Comparison of ENCODE assay signal across 19 cellular contexts in the genomic region with DNA sequence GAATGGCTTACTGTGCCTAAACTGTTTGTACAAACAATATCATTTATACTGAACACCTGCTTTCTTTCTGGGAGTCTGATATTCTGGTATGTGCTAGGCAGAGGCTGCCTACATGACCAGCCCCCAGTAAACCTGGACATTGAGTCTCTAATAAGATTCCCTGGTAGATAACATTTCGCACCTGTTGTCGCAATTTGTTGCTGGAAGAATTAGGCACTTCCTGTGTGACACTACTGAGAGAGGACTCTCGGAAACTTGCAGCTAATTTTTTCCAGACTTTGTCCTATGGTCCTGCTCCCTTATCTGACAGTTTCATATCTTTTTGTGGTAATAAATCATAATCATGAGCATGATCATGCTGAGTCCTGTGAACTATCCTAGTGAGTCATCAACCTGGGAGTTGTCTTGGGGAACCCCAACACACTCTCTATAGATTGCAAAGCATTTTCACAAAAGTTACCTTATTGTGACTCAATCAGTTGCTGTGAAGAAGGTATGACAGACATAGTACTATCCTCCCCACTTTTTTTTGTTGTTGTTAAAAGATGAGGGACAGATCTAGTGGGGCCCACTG.
DNase-seq lines count a peak whose midpoint lies in the region; ATAC-seq and TF ChIP-seq lines count a peak whose summit lies in the region.
"Had no signal": no experiment of that assay in that cellular context is flagged by ENCODE, and none has a peak within 500 bp of the region (broad histone marks: within the 10 kb centered on the region; RNA-seq: fewer than 3 reads in every experiment).

No MANE protein-coding gene starts in this region.

- no peak overlapping the region for H2AFZ ChIP-seq in neural cell (ENCODE audit: low read depth, low read length)

- no peaks in the 10 kb centered on the region for H3K27me3 ChIP-seq in A673 (replicated peaks; ENCODE audit: insufficient read depth, low read depth, low read length, poor library complexity)
- H3K27me3 ChIP-seq in neural cell (ENCODE audit: insufficient read depth, low read depth, low read length) = no peaks in the 10 kb centered on the region
- peaks cover 24% of the 10 kb centered on the region for H3K27me3 ChIP-seq in endodermal cell (ENCODE audit: control insufficient read depth, insufficient read depth, low read length, poor library complexity, severe bottlenecking)
- H3K27me3 ChIP-seq: pancreas had no signal

- H3K79me2 ChIP-seq in neural cell (replicated peaks; ENCODE audit: insufficient read depth, low read length) = peaks cover 8% of the 10 kb centered on the region

- H3K9me3 Mint-ChIP-seq in activated naive CD8-positive, alpha-beta T cell treated with anti-CD3 and anti-CD28 coated beads for 36 hours = no peaks in the 10 kb centered on the region
- H3K9me3 Mint-ChIP-seq in endodermal cell = no peaks in the 10 kb centered on the region
- H3K9me3 Mint-ChIP-seq in activated CD4-positive, alpha-beta memory T cell treated with anti-CD3 and anti-CD28 coated beads for 36 hours = no peaks in the 10 kb centered on the region
- H3K9me3 Mint-ChIP-seq: activated T-helper 1 cell treated with anti-CD3 and anti-CD28 coated beads, Interleukin-12 subunit alpha, Interleukin-12 subunit beta, Interleukin-2, Interleukin-4 antibody, amounts not matched to agents 30 ng/mL and 10 ng/mL and 1 ng/mL, durations not matched to agents 14 hours and 24 hours and 36 hours; natural killer cell; WTC11 had no signal

- H3K4me1 ChIP-seq in A673 (ENCODE audit: insufficient read depth, low read length, poor library complexity, severe bottlenecking) (peaks cover 76% of the 10 kb centered on the region), endodermal cell (ENCODE audit: control insufficient read depth, insufficient read depth, low read length) (peaks cover 6% of the 10 kb centered on the region)
- H3K4me1 ChIP-seq: pancreas had no signal

- POLR2A ChIA-PET in A673 (lab: Charles Lee; ENCODE audit: low non-redundant PET) = no interaction called here
- POLR2A ChIA-PET in activated CD4-positive, alpha-beta memory T cell treated with anti-CD3 and anti-CD28 coated beads for 36 hours (lab: Charles Lee) = no interaction called here

- H3K4me1 Mint-ChIP-seq in activated naive CD8-positive, alpha-beta T cell treated with anti-CD3 and anti-CD28 coated beads for 36 hours = peaks cover 3% of the 10 kb centered on the region
- H3K4me1 Mint-ChIP-seq in endodermal cell = peaks cover 25% of the 10 kb centered on the region
- no peaks in the 10 kb centered on the region for H3K4me1 Mint-ChIP-seq in activated CD4-positive, alpha-beta memory T cell treated with anti-CD3 and anti-CD28 coated beads for 36 hours (ENCODE audit: low read depth)
- H3K4me1 Mint-ChIP-seq: CD4-positive, alpha-beta memory T cell; natural killer cell had no signal

- H3K4me3 ChIP-seq in A673 (ENCODE audit: low read depth, low read length, poor library complexity, severe bottlenecking) (no peak overlapping the region), neural cell (ENCODE audit: low read length) (no peak overlapping the region), endodermal cell (ENCODE audit: low read length) (no peak overlapping the region)
- H3K4me3 ChIP-seq: pancreas had no signal

- CTCF ChIA-PET in A673 (lab: Charles Lee) = no interaction called here
- CTCF ChIA-PET in activated CD4-positive, alpha-beta memory T cell treated with anti-CD3 and anti-CD28 coated beads for 36 hours (lab: Charles Lee) = no interaction called here

- TF ChIP-seq CTCF in A673 (conservative IDR thresholded peaks at IDR 0.05; ENCODE audit: low read depth, low read length) = no peak
- TF ChIP-seq CTCF in neural cell (IDR thresholded peaks at IDR 0.05; ENCODE audit: poor library complexity, severe bottlenecking) = no peak
- TF ChIP-seq CTCF in endodermal cell (conservative IDR thresholded peaks at IDR 0.05) = no peak

- H3K36me3 Mint-ChIP-seq in activated naive CD8-positive, alpha-beta T cell treated with anti-CD3 and anti-CD28 coated beads for 36 hours = no peaks in the 10 kb centered on the region
- H3K36me3 Mint-ChIP-seq in endodermal cell (ENCODE audit: low read depth) = no peaks in the 10 kb centered on the region
- H3K36me3 Mint-ChIP-seq in activated CD4-positive, alpha-beta memory T cell treated with anti-CD3 and anti-CD28 coated beads for 36 hours = no peaks in the 10 kb centered on the region
- H3K36me3 Mint-ChIP-seq: CD4-positive, alpha-beta memory T cell; natural killer cell; WTC11 had no signal

- H3K4me3 Mint-ChIP-seq in activated naive CD8-positive, alpha-beta T cell treated with anti-CD3 and anti-CD28 coated beads for 36 hours = no peak overlapping the region
- no peak overlapping the region for H3K4me3 Mint-ChIP-seq in endodermal cell
- no peak overlapping the region for H3K4me3 Mint-ChIP-seq in activated CD4-positive, alpha-beta memory T cell treated with anti-CD3 and anti-CD28 coated beads for 36 hours
- H3K4me3 Mint-ChIP-seq: activated T-helper 1 cell treated with anti-CD3 and anti-CD28 coated beads, Interleukin-12 subunit alpha, Interleukin-12 subunit beta, Interleukin-2, Interleukin-4 antibody, amounts not matched to agents 30 ng/mL and 10 ng/mL and 1 ng/mL, durations not matched to agents 14 hours and 24 hours and 36 hours; CD4-positive, alpha-beta memory T cell; natural killer cell; WTC11 had no signal

- TF ChIP-seq RAD21 in neural cell (conservative IDR thresholded peaks at IDR 0.05) = no peak

- H3F3A ChIP-seq in neural cell (ENCODE audit: insufficient read depth, low read length, poor library complexity, severe bottlenecking) = peaks cover 3% of the 10 kb centered on the region

- peak; percentile 95 for ATAC-seq in GM18868 (IDR thresholded peaks at IDR 0.05; ENCODE audit: unreplicated experiment)
- ATAC-seq: left colon, natural killer cell, pancreas, right cardiac atrium, WTC11 had no signal

- H3K27me3 Mint-ChIP-seq in activated naive CD8-positive, alpha-beta T cell treated with anti-CD3 and anti-CD28 coated beads for 36 hours = no peaks in the 10 kb centered on the region
- H3K27me3 Mint-ChIP-seq in endodermal cell (ENCODE audit: insufficient read depth) = peaks cover 6% of the 10 kb centered on the region
- H3K27me3 Mint-ChIP-seq in activated CD4-positive, alpha-beta memory T cell treated with anti-CD3 and anti-CD28 coated beads for 36 hours = no peaks in the 10 kb centered on the region

- no peaks in the 10 kb centered on the region for H3K9me2 ChIP-seq in neural cell (ENCODE audit: insufficient read depth, low read length)

- no peaks in the 10 kb centered on the region for H4K20me1 ChIP-seq in neural cell (ENCODE audit: insufficient read depth)

- H3K4me2 ChIP-seq in neural cell (ENCODE audit: low read length) = no peak overlapping the region

- H3K36me3 ChIP-seq in A673 (ENCODE audit: insufficient read depth, low read length, poor library complexity, severe bottlenecking) (peaks cover 37% of the 10 kb centered on the region), neural cell (ENCODE audit: insufficient read depth, low read length) (peaks cover 3% of the 10 kb centered on the region), endodermal cell (ENCODE audit: control insufficient read depth, insufficient read depth, low read length) (no peaks in the 10 kb centered on the region)
- H3K36me3 ChIP-seq: pancreas had no signal

- DNase-seq in A673 (ENCODE audit: low spot score) = no peak
- DNase-seq in activated naive CD8-positive, alpha-beta T cell treated with anti-CD3 and anti-CD28 coated beads for 36 hours = peak; percentile 0
- no peak for DNase-seq in NCI-H1417 treated with DMSO at 0.1 percent for 48 hours (lab: John Stamatoyannopoulos, UW)
- no peak for DNase-seq in endodermal cell
- no peak for DNase-seq in activated CD4-positive, alpha-beta memory T cell treated with anti-CD3 and anti-CD28 coated beads for 36 hours
- DNase-seq: CD4-positive, alpha-beta memory T cell; GDM1; Kasumi-1; left colon; natural killer cell; NCI-H187; NCI-H748 treated with DMSO at 0.1 percent for 48 hours; pancreas; right cardiac atrium; T1000 had no signal

- no peaks in the 10 kb centered on the region for H3K9me3 ChIP-seq in A673 (ENCODE audit: low read depth, low read length, poor library complexity, severe bottlenecking)
- H3K9me3 ChIP-seq in neural cell (ENCODE audit: low read length) = no peaks in the 10 kb centered on the region
- no peaks in the 10 kb centered on the region for H3K9me3 ChIP-seq in endodermal cell (ENCODE audit: control insufficient read depth, low read length)
- H3K9me3 ChIP-seq: pancreas had no signal

- H3K27ac ChIP-seq in A673 (ENCODE audit: low read depth, low read length, poor library complexity, severe bottlenecking) = peak overlapping the region; percentile 8
- peak overlapping the region; percentile 89 for H3K27ac ChIP-seq in neural cell (ENCODE audit: low read length)
- no peak overlapping the region for H3K27ac ChIP-seq in endodermal cell (ENCODE audit: low read depth, low read length)
- H3K27ac ChIP-seq: pancreas had no signal

- intact Hi-C loops in A673 (cut with micrococcal nuclease; ENCODE audit: unreplicated experiment) = loop anchor here (10.0 kb wide), 1 partner anchor 271 kb away; no protein-coding TSS in a partner anchor
- intact Hi-C loops in activated CD4-positive, alpha-beta memory T cell treated with anti-CD3 and anti-CD28 coated beads for 36 hours (cut with micrococcal nuclease) = loop anchor here (1.0 kb wide), 1 partner anchor 40 kb away; no protein-coding TSS in a partner anchor

- no peak for TF ChIP-seq EP300 in neural cell (conservative IDR thresholded peaks at IDR 0.05; ENCODE audit: poor library complexity, severe bottlenecking)

- WGBS in endodermal cell (ENCODE audit: insufficient coverage in 1 of 2, insufficient read length in 1 of 2), 2 experiments = 83 to 100% methylated on average over 3 of the region's 3 CpGs

- H3K9ac ChIP-seq in neural cell (ENCODE audit: low read length) = no peak overlapping the region
- no peak overlapping the region for H3K9ac ChIP-seq in endodermal cell (ENCODE audit: extremely low read depth, low read length, poor library complexity, severe bottlenecking)

- BruUV-seq in A673 (replicated peaks; lab: Mats Ljungman, UMichigan) = no TSS peak

- H3K27ac Mint-ChIP-seq in activated naive CD8-positive, alpha-beta T cell treated with anti-CD3 and anti-CD28 coated beads for 36 hours = no peak overlapping the region
- no peak overlapping the region for H3K27ac Mint-ChIP-seq in endodermal cell
- H3K27ac Mint-ChIP-seq in activated CD4-positive, alpha-beta memory T cell treated with anti-CD3 and anti-CD28 coated beads for 36 hours = no peak overlapping the region
- H3K27ac Mint-ChIP-seq: activated T-helper 1 cell treated with anti-CD3 and anti-CD28 coated beads, Interleukin-12 subunit alpha, Interleukin-12 subunit beta, Interleukin-2, Interleukin-4 antibody, amounts not matched to agents 30 ng/mL and 10 ng/mL and 1 ng/mL, durations not matched to agents 14 hours and 24 hours and 36 hours; CD4-positive, alpha-beta memory T cell; natural killer cell; WTC11 had no signal

TF ChIP-seq in neural cell, 6 proteins besides CTCF, POLR2A, EP300 and RAD21 (continues in another document):
- TF ChIP-seq POLR2AphosphoS5 (IDR thresholded peaks at IDR 0.05) = no peak
- no peak for TF ChIP-seq MXI1 (conservative IDR thresholded peaks at IDR 0.05; ENCODE audit: poor library complexity, severe bottlenecking)
- TF ChIP-seq EZH2 (IDR thresholded peaks at IDR 0.05; ENCODE audit: borderline replicate concordance, insufficient read depth, low read length, poor library complexity, severe bottlenecking) = no peak
- TF ChIP-seq SMC3 (conservative IDR thresholded peaks at IDR 0.05; ENCODE audit: poor library complexity) = no peak
